In the genomic region with DNA sequence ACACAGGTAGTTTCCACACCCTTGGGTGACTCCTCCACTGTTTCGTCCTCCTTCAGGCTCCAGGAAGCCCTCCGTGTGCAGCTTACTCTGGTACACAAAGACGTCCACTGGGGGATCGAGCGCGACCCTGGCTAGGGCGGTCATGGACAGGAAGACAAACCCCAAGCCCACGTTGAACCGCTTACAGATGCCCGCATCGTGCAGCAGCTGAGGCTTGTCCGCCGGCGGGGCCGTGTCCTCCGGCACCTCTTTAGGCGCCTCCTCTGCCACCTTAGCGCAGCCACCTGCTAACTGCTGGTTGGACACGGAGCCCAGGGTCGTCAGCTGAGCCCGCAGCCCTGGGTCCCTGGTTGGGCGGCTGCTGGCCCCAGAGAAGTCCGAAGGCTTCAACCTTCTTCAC, we compare ENCODE assay signal across 22 cellular contexts.
"Had no signal": no experiment of that assay in that cellular context is flagged by ENCODE, and none has a peak within 500 bp of the region (broad histone marks: within the 10 kb centered on the region; RNA-seq: fewer than 3 reads in every experiment).

No MANE protein-coding gene starts in this region.

- H3K4me3 ChIP-seq: colonic mucosa, esophagus squamous epithelium, gastrocnemius medialis, heart left ventricle, hepatocyte, left lung, lower lobe of right lung, mucosa of descending colon had no signal

- H3K9me3 Mint-ChIP-seq: mesothelial cell of epicardium had no signal

- H3K4me2 ChIP-seq: hepatocyte had no signal

- H3K27me3 Mint-ChIP-seq: dendritic cell treated with granulocyte-macrophage colony-stimulating factor and Interleukin-4, amounts not matched to agents 40 ng/mL and 50 ng/mL, for 4 days; naive B cell had no signal

- H3K27me3 ChIP-seq: colonic mucosa, esophagus squamous epithelium, gastrocnemius medialis, hepatocyte, left lung had no signal

- H3K4me3 Mint-ChIP-seq: dendritic cell treated with granulocyte-macrophage colony-stimulating factor and Interleukin-4, amounts not matched to agents 40 ng/mL and 50 ng/mL, for 4 days; immature natural killer cell; mesothelial cell of epicardium; naive B cell had no signal

- H3K4me1 Mint-ChIP-seq: immature natural killer cell, mesothelial cell of epicardium, naive B cell had no signal

- H3K36me3 Mint-ChIP-seq: immature natural killer cell, mesothelial cell of epicardium, naive B cell had no signal

- H2AFZ ChIP-seq: hepatocyte had no signal

- H3K36me3 ChIP-seq: colonic mucosa, esophagus squamous epithelium, gastrocnemius medialis, heart left ventricle, left lung, lower lobe of right lung had no signal

- H3K4me1 ChIP-seq: colonic mucosa, esophagus squamous epithelium, gastrocnemius medialis, heart left ventricle, left lung, lower lobe of right lung had no signal

- H3K27ac ChIP-seq: colonic mucosa, epithelial cell of prostate, esophagus squamous epithelium, gastrocnemius medialis, heart left ventricle, hepatocyte, left lung, lower lobe of right lung had no signal

- DNase-seq: colonic mucosa; cortex of kidney; effector CD8-positive, alpha-beta T cell; erythroblast; esophagus squamous epithelium; foreskin fibroblast; foreskin melanocyte; gastrocnemius medialis; hypothalamus; immature natural killer cell; left cardiac atrium; left lung; left ventricle myocardium superior; lower lobe of right lung; mesenchymal stem cell; mucosa of descending colon; naive B cell had no signal

- H3K27ac Mint-ChIP-seq: dendritic cell treated with granulocyte-macrophage colony-stimulating factor and Interleukin-4, amounts not matched to agents 40 ng/mL and 50 ng/mL, for 4 days; immature natural killer cell; mesothelial cell of epicardium; naive B cell had no signal

- H3K9me3 ChIP-seq: colonic mucosa, esophagus squamous epithelium, gastrocnemius medialis, heart left ventricle, lower lobe of right lung, mucosa of descending colon had no signal
